8 cellular contexts compared by ENCODE assay signal in genomic region chr2:237744613-237745249, GRCh38. TPM values are rescaled to one million over a fixed set of nuclear protein-coding genes. Genes with fewer than 3 reads are reported as not detected.
A peak's percentile ranks its signal among the peaks of the same experiment; 100 is the strongest.
DNase-seq lines count a peak whose midpoint lies in the region; ATAC-seq and TF ChIP-seq lines count a peak whose summit lies in the region.

No MANE protein-coding gene starts in this region.

- H3K9me3 Mint-ChIP-seq in glutamatergic neuron (ENCODE audit: unreplicated experiment) (no peaks in the 10 kb centered on the region), progenitor cell of endocrine pancreas (ENCODE audit: low read depth) (no peaks in the 10 kb centered on the region)

- DNase-seq in GM12864 (ENCODE audit: low read depth): peak; percentile 13
- peak; percentile 62 for DNase-seq in HT1080 (ENCODE audit: low read depth)
- peak; percentile 72 for DNase-seq in activated naive CD4-positive, alpha-beta T cell treated with anti-CD3 and anti-CD28 coated beads, Interleukin-2, amount 50 U/mL, for 16 hours
- DNase-seq in glutamatergic neuron: peak; percentile 89
- peak; percentile 84 for DNase-seq in progenitor cell of endocrine pancreas (ENCODE audit: low spot score, unreplicated experiment)
- DNase-seq in upper lobe of left lung: peak; percentile 79 to 91

- H3K27me3 ChIP-seq in SU-DHL-6 (ENCODE audit: low read length): no peaks in the 10 kb centered on the region
- H3K27me3 ChIP-seq in upper lobe of left lung: no peaks in the 10 kb centered on the region

- H3K9me3 ChIP-seq in SU-DHL-6 (ENCODE audit: insufficient read depth, low read length) (no peaks in the 10 kb centered on the region), upper lobe of left lung (no peaks in the 10 kb centered on the region)

- H3K27ac ChIP-seq in SU-DHL-6 (ENCODE audit: low read depth, low read length) (no peak overlapping the region), upper lobe of left lung (peak overlapping the region in 3 of 4 donors; percentile 21 to 58 (median 52))

- H3K4me1 Mint-ChIP-seq in glutamatergic neuron (ENCODE audit: low read depth, unreplicated experiment) (peaks cover 23% of the 10 kb centered on the region), progenitor cell of endocrine pancreas (ENCODE audit: low read depth) (peaks cover 45% of the 10 kb centered on the region)

- ATAC-seq in upper lobe of left lung (ENCODE audit: low FRiP score in 2 of 2) (peak; percentile 90), GM21390 (IDR thresholded peaks at IDR 0.05; ENCODE audit: unreplicated experiment) (no peak)

- no peaks in the 10 kb centered on the region for H3K36me3 ChIP-seq in SU-DHL-6 (ENCODE audit: low read length)
- peaks cover 3 to 29% (median 18%) of the 10 kb centered on the region in 4 donors for H3K36me3 ChIP-seq in upper lobe of left lung

- WGBS in upper lobe of left lung, 2 donors: 40 to 52% methylated on average over 18 of the region's 18 CpGs

- TF ChIP-seq CTCF in GM12864 (IDR thresholded peaks at IDR 0.05; ENCODE audit: low read depth, low read length, missing control alignments): peak; percentile 93
- peak; percentile 94 for TF ChIP-seq CTCF in SU-DHL-6 (IDR thresholded peaks at IDR 0.05; ENCODE audit: insufficient read depth, low read length, poor library complexity, severe bottlenecking)
- TF ChIP-seq CTCF in glutamatergic neuron (IDR thresholded peaks at IDR 0.05; ENCODE audit: partially characterized antibody, unreplicated experiment): peak; percentile 85
- TF ChIP-seq CTCF in progenitor cell of endocrine pancreas (IDR thresholded peaks at IDR 0.05; ENCODE audit: unreplicated experiment): peak; percentile 97
- peak; percentile 87 to 95 (median 92) for TF ChIP-seq CTCF in upper lobe of left lung (IDR thresholded peaks at IDR 0.05)

- no peaks in the 10 kb centered on the region for H3K79me2 ChIP-seq in SU-DHL-6 (ENCODE audit: insufficient read depth, low read length)

- H3F3A ChIP-seq in SU-DHL-6 (ENCODE audit: insufficient read depth): no peaks in the 10 kb centered on the region

- H3K4me3 ChIP-seq in GM12864 (ENCODE audit: low read depth, low read length) (no peak overlapping the region), SU-DHL-6 (ENCODE audit: insufficient read depth, low read length, poor library complexity, severe bottlenecking) (no peak overlapping the region), upper lobe of left lung (no peak overlapping the region)

- no peak overlapping the region for H2AFZ ChIP-seq in SU-DHL-6 (ENCODE audit: low read depth, low read length, severe bottlenecking)

- peak overlapping the region; percentile 81 for H3K27ac Mint-ChIP-seq in glutamatergic neuron (ENCODE audit: unreplicated experiment)
- H3K27ac Mint-ChIP-seq in progenitor cell of endocrine pancreas: peak overlapping the region; percentile 85

- no peak overlapping the region for H3K9ac ChIP-seq in SU-DHL-6 (ENCODE audit: low read length)

- H3K4me1 ChIP-seq in upper lobe of left lung: peaks cover 25 to 53% (median 40%) of the 10 kb centered on the region in 4 donors

- H3K4me3 Mint-ChIP-seq in glutamatergic neuron (ENCODE audit: unreplicated experiment) (no peak overlapping the region), progenitor cell of endocrine pancreas (ENCODE audit: low read depth) (peak overlapping the region; percentile 44)

- H3K4me2 ChIP-seq in SU-DHL-6 (ENCODE audit: low read depth, low read length, poor library complexity, severe bottlenecking): no peak overlapping the region

- H3K36me3 Mint-ChIP-seq in glutamatergic neuron (ENCODE audit: unreplicated experiment): peaks cover 11% of the 10 kb centered on the region
- peaks cover 14% of the 10 kb centered on the region for H3K36me3 Mint-ChIP-seq in progenitor cell of endocrine pancreas (ENCODE audit: insufficient read depth)

- TF ChIP-seq POLR2A in upper lobe of left lung (IDR thresholded peaks at IDR 0.05): no peak

- no peaks in the 10 kb centered on the region for H4K20me1 ChIP-seq in SU-DHL-6 (ENCODE audit: low read depth, low read length)

- H3K27me3 Mint-ChIP-seq in glutamatergic neuron (ENCODE audit: unreplicated experiment): peaks cover 3% of the 10 kb centered on the region
- no peaks in the 10 kb centered on the region for H3K27me3 Mint-ChIP-seq in progenitor cell of endocrine pancreas

- TF ChIP-seq EP300 in upper lobe of left lung (IDR thresholded peaks at IDR 0.05): no peak

- H3K9me2 ChIP-seq in SU-DHL-6 (replicated peaks; ENCODE audit: insufficient read depth, low read length): no peaks in the 10 kb centered on the region

RNA-seq across cellular contexts. Expression of gene RBM44, which starts 53.8 kb away (rescaled TPM):
- total RNA-seq in HT1080 (2014; rRNA removed; shearing (Covaris generic)): 0.32 and 0.40 TPM in 2 replicates
- polyA plus RNA-seq in HT1080 (2015; cell fraction: cytosol; rRNA removed): 0.19 and 0.52 TPM in 2 replicates
- 1.3 and 1.9 TPM in 2 replicates for polyA plus RNA-seq in HT1080 (2015; cell fraction: nucleus; rRNA removed)
- total RNA-seq in glutamatergic neuron (ENCODE audit: unreplicated experiment): 1.3 TPM
- total RNA-seq in progenitor cell of endocrine pancreas: 0.78 and 0.81 TPM in 2 replicates
- 1 to 10 TPM in 5 of 6 donors, under 1 TPM in 1; 0.44 to 2.8 (median 1.5) TPM for total RNA-seq in upper lobe of left lung

Comparison
In these comparisons a context has a peak if more than half of its experiments do, and no peak if none do; other contexts are left out.
1. DNase-seq: peak in every context shown above with its lines; median percentile 89 in glutamatergic neuron; 85 in upper lobe of left lung; 84 in progenitor cell of endocrine pancreas; 72 in activated naive CD4-positive, alpha-beta T cell treated with anti-CD3 and anti-CD28 coated beads, Interleukin-2, amount 50 U/mL, for 16 hours; 62 in HT1080; 13 in GM12864.